In the genomic region with DNA sequence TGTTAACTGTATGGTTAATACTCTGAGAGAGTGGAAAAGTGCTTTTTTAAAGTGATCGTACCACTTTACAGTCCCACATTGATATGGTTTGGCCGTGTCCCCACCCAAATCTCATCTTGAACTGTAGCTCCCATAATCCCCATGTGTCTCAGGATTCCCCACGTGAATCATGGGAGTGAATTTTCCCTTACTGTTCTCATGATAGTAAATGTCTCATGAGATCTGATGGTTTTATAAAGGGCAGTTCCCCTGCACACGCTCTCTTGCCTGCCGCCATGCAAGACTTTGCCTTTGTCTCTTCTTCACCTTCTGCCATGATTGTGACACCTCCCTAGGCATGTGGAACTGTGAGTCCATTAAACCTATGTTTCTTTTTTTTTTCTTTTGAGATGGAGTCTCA, we compare ENCODE assay signal across 25 cellular contexts.
"Had no signal": no experiment of that assay in that cellular context is flagged by ENCODE, and none has a peak within 500 bp of the region (broad histone marks: within the 10 kb centered on the region; RNA-seq: fewer than 3 reads in every experiment).

No MANE protein-coding gene starts in this region.

- H3K27me3 Mint-ChIP-seq: IgD-negative memory B cell had no signal

- H3K27ac Mint-ChIP-seq: IgD-negative memory B cell had no signal

- H3K9me3 ChIP-seq: SJSA1 had no signal

- H3K4me3 ChIP-seq: SJSA1, SK-N-MC had no signal

- DNase-seq: KBM-7, MV-4-11, NCI-H1048, NCI-H1105 treated with DMSO at 0.1 percent for 48 hours, NCI-H1417 treated with DMSO at 0.1 percent for 48 hours, NCI-H146, NCI-H1694 treated with DMSO at 0.1 percent for 48 hours, NCI-H1930, NCI-H2081 treated with DMSO at 0.1 percent for 48 hours, NCI-H2171, NCI-H226, NCI-H446, NCI-H510A, NCI-H524 treated with DMSO at 0.1 percent for 48 hours, NCI-H69, NCI-H774, Right ventricle myocardium superior, RPMI8226, SIG-M5 had no signal

- FAIRE-seq: HTR-8/SVneo, RCC 7860 had no signal

- H3K36me3 ChIP-seq: SJSA1 had no signal

- H3K4me3 Mint-ChIP-seq: IgD-negative memory B cell had no signal

- H3K27me3 ChIP-seq: SJSA1 had no signal

- H3K27ac ChIP-seq: HL-60, SJSA1, SK-N-MC had no signal
